21 cellular contexts compared by ENCODE assay signal in the genomic region with DNA sequence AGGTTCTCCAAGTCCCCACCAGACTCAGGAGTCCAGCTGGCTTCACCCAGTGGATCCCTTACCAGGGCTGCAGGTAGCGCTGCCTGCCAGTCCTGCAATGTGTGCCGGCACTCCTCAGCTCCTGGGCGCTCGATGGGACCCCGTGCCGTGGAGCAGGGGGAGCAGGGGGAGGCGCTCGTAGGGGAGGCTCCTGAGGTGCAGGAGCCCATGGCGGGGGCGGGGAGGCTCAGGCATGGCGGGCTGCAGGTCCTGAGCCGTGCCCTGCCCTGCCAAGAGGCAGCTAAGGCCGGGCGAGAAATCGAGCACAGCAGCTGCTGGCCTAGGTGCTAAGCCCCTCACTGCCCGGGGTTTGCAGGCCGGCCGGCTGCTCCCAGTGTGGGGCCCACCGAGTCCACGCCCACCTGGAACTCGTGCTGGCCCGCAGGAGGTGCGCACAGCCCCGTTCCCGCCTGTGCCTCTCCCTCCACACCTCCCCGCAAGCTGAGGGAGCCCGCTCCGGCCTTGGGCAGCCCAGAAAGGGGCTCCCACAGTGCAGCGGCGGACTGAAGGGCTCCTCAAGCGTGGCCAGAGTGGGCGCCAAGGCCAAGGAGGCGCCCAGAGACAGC.
"Had no signal": no experiment of that assay in that cellular context is flagged by ENCODE, and none has a peak within 500 bp of the region (broad histone marks: within the 10 kb centered on the region; RNA-seq: fewer than 3 reads in every experiment).

No MANE protein-coding gene starts in this region.

- H3K36me3 ChIP-seq: gastrocnemius medialis, heart right ventricle, neural progenitor cell, pancreas, prostate gland, right lobe of liver, tibial nerve had no signal

- H3K4me1 ChIP-seq: gastrocnemius medialis, heart right ventricle, neural progenitor cell, pancreas, prostate gland, right lobe of liver, tibial nerve had no signal

- DNase-seq: caudate nucleus; effector CD4-positive, alpha-beta T cell; endodermal cell; erythroblast; gastrocnemius medialis; hypothalamus; natural killer cell; occipital lobe; stimulated activated CD4-positive, alpha-beta T cell treated with anti-CD3 and anti-CD28 coated beads, Interleukin-2, amount 100 ng/mL, for 24 hours; stimulated activated CD4-positive, alpha-beta T cell treated with anti-CD3 and anti-CD28 coated beads, Interleukin-4, amount 100 ng/mL, for 4 hours; stimulated activated naive CD4-positive, alpha-beta T cell had no signal

- H3K27ac ChIP-seq: coronary artery, gastrocnemius medialis, heart right ventricle, neural progenitor cell, pancreas, prostate gland, right lobe of liver, tibial nerve had no signal

- H3K4me1 Mint-ChIP-seq: endodermal cell, memory B cell, natural killer cell, neural progenitor cell had no signal

- H3K9me3 ChIP-seq: gastrocnemius medialis, pancreas, prostate gland, right lobe of liver had no signal

- H3K4me3 Mint-ChIP-seq: endodermal cell, memory B cell, mesothelial cell of epicardium, natural killer cell, neural progenitor cell had no signal

- H3K4me3 ChIP-seq: coronary artery, gastrocnemius medialis, heart right ventricle, neural progenitor cell, pancreas, prostate gland, right lobe of liver, tibial nerve had no signal

- H3K27me3 Mint-ChIP-seq: memory B cell had no signal

- ATAC-seq: gastrocnemius medialis, heart right ventricle, left lobe of liver, natural killer cell, pancreas had no signal

- H3K36me3 Mint-ChIP-seq: memory B cell, mesothelial cell of epicardium, neural progenitor cell had no signal

- H3K27me3 ChIP-seq: gastrocnemius medialis, heart right ventricle, neural progenitor cell, pancreas, right lobe of liver, tibial nerve had no signal

- H3K27ac Mint-ChIP-seq: endodermal cell, memory B cell, mesothelial cell of epicardium, natural killer cell, neural progenitor cell had no signal
